Comparison of ENCODE assay signal across 8 cellular contexts in genomic region chr3:31960793-31961431, GRCh38. TPM values are rescaled to one million over a fixed set of nuclear protein-coding genes. Genes with fewer than 3 reads are reported as not detected.
DNase-seq lines count a peak whose midpoint lies in the region; ATAC-seq and TF ChIP-seq lines count a peak whose summit lies in the region.

No MANE protein-coding gene starts in this region.

- intact Hi-C loops in colonic mucosa (cut with DNase I) = no loop called here

- H3K4me3 Mint-ChIP-seq in activated T-cell treated with anti-CD3 and anti-CD28 coated beads, Interleukin-2, amount 50 U/mL, for 24 hours = no peak overlapping the region

- H3K9me3 ChIP-seq in colonic mucosa = no peaks in the 10 kb centered on the region

- H3K27ac Mint-ChIP-seq in activated T-cell treated with anti-CD3 and anti-CD28 coated beads, Interleukin-2, amount 50 U/mL, for 24 hours = no peak overlapping the region

- peaks cover 5% of the 10 kb centered on the region for H3K4me1 Mint-ChIP-seq in activated T-cell treated with anti-CD3 and anti-CD28 coated beads, Interleukin-2, amount 50 U/mL, for 24 hours (ENCODE audit: low read depth)

- H3K27me3 ChIP-seq in colonic mucosa = no peaks in the 10 kb centered on the region

- peak overlapping the region; percentile 23 for H3K27ac ChIP-seq in colonic mucosa

- no peaks in the 10 kb centered on the region for H3K36me3 Mint-ChIP-seq in activated T-cell treated with anti-CD3 and anti-CD28 coated beads, Interleukin-2, amount 50 U/mL, for 24 hours (ENCODE audit: low read depth)

- peaks cover 16% of the 10 kb centered on the region for H3K27me3 Mint-ChIP-seq in activated T-cell treated with anti-CD3 and anti-CD28 coated beads, Interleukin-2, amount 50 U/mL, for 24 hours

- peak; percentile 75 for ATAC-seq in GM18907 (IDR thresholded peaks at IDR 0.05; ENCODE audit: unreplicated experiment)

- peak; percentile 28 for DNase-seq in HK-2 (ENCODE audit: unreplicated experiment)
- no peak for DNase-seq in colonic mucosa
- peak; percentile 81 for DNase-seq in renal cortical epithelial cell (ENCODE audit: low read depth)
- DNase-seq in germinal center (ENCODE audit: low spot score) = no peak
- DNase-seq in cerebellar cortex (ENCODE audit: low spot score) = no peak
- DNase-seq in DMS153 treated with DMSO at 0.1 percent for 48 hours (lab: John Stamatoyannopoulos, UW; ENCODE audit: unreplicated experiment) = no peak
- DNase-seq in activated T-cell treated with anti-CD3 and anti-CD28 coated beads, Interleukin-2, amount 50 U/mL, for 24 hours = no peak

- no peak overlapping the region for H3K4me3 ChIP-seq in colonic mucosa

- TF ChIP-seq CTCF in colonic mucosa (IDR thresholded peaks at IDR 0.05) = no peak

- H3K36me3 ChIP-seq in colonic mucosa = no peaks in the 10 kb centered on the region

- no peaks in the 10 kb centered on the region for H3K4me1 ChIP-seq in colonic mucosa

- no peak overlapping the region for H3K9ac ChIP-seq in colonic mucosa (ENCODE audit: low read depth in 2 of 2, low read length in 2 of 2)

- no peaks in the 10 kb centered on the region for H3K9me3 Mint-ChIP-seq in activated T-cell treated with anti-CD3 and anti-CD28 coated beads, Interleukin-2, amount 50 U/mL, for 24 hours

RNA-seq across cellular contexts. Expression of gene OSBPL10, which starts 20.1 kb away (rescaled TPM):
- total RNA-seq in colonic mucosa (10 to 100 TPM; 20.0 to 34.4 TPM), renal cortical epithelial cell (17.0 and 78.3 TPM in 2 replicates)

RNA-seq across cellular contexts. Expression of gene ZNF860, which starts 20.6 kb away (rescaled TPM):
- total RNA-seq in colonic mucosa (1 to 10 TPM in 1 of 2 donors, under 1 TPM in 1; 0.53 to 1.5 TPM), renal cortical epithelial cell (3.3 and 8.6 TPM in 2 replicates)

Comparison
In these comparisons a context has a peak if more than half of its experiments do, and no peak if none do; other contexts are left out.
1. DNase-seq: peak in HK-2 (single experiment) and renal cortical epithelial cell (single experiment); none in colonic mucosa (single experiment), germinal center (single experiment), cerebellar cortex (single experiment), DMS153 treated with DMSO at 0.1 percent for 48 hours (single experiment) and activated T-cell treated with anti-CD3 and anti-CD28 coated beads, Interleukin-2, amount 50 U/mL, for 24 hours (single experiment).